Comparison of ENCODE assay signal across 8 cellular contexts in the genomic region with DNA sequence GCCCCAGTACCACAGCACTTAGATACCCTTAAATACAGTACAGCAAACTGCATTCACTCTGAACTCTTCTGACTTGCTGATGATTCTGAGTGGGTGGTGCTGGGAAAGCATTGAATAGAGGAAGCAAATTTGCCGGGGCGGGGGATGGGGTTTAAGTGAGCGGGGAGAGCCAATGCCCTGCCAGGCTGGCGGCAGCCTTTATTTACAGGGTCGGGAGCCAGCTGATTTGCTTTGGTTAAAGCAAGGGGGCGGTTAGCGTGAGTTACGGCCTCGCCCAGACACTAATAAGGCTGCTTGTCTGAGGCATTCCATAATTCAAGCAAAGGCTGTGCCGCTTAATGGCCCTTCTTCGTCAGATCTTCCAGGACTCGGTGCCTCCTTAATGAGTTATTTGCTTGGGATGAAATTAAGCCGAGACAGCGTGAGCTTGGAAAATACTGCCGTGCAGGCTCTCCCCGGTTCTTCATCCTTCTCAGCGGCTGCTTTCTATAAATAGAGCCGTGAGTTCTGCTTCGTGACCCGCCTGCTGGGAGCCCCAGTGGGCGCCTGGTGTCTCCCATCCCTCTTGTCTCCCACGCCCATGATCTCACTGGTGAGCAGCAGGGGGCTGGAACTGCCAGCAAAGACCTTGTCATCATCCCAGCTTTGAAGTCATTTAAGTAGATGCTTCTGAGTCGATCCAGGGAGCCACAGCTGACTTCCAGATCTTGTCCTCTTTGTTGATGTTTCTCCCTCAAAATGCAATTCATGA. TPM values are rescaled to one million over a fixed set of nuclear protein-coding genes. Genes with fewer than 3 reads are reported as not detected.
A peak's percentile ranks its signal among the peaks of the same experiment; 100 is the strongest.
DNase-seq lines count a peak whose midpoint lies in the region; ATAC-seq and TF ChIP-seq lines count a peak whose summit lies in the region.

No MANE protein-coding gene starts in this region.

- peak overlapping the region in 11 of 21 experiments; percentile 3 to 70 (median 28) for H3K27ac ChIP-seq in skin epidermis

- CTCF ChIA-PET in BJ (lab: Yijun Ruan, JAX), result interaction anchor here (0.9 to 1.3 kb wide), 2 partner anchors 9 to 13 kb away, joined by 3 read pairs; no protein-coding TSS in a partner anchor

- ATAC-seq in HG02588 (IDR thresholded peaks at IDR 0.05; ENCODE audit: unreplicated experiment), result no peak

- DNase-seq in BJ (ENCODE audit: low read depth) (no peak), MG63 (peak; percentile 76), amygdala (lab: John Stamatoyannopoulos, UW) (peak in 36 of 56 donors; percentile 5 to 74 (median 32)), iris pigment epithelial cell (ENCODE audit: low read depth) (peak; percentile 35), NCI-H1048 (lab: John Stamatoyannopoulos, UW) (no peak), NCI-H446 (lab: John Stamatoyannopoulos, UW) (no peak)

- H3K36me3 ChIP-seq in BJ (ENCODE audit: control insufficient read depth, insufficient read depth, low read length) (no peaks in the 10 kb centered on the region), MG63 (no peaks in the 10 kb centered on the region)

- no peak for TF ChIP-seq CTCF in BJ (IDR thresholded peaks at IDR 0.05; ENCODE audit: insufficient read depth, low read depth, low read length)

- H3K9me3 ChIP-seq in MG63, result no peaks in the 10 kb centered on the region

- H3K4me3 ChIP-seq in BJ (ENCODE audit: low read depth, low read length), result 0 out of 2 replicates have a peak overlapping the region, but pooled peaks have one; percentile 0
- peak overlapping the region; percentile 12; the same call in 1 of the 2 replicates for H3K4me3 ChIP-seq in MG63
- peak overlapping the region in 3 of 7 experiments; percentile 6 to 23 (median 8) for H3K4me3 ChIP-seq in skin epidermis

- POLR2A ChIA-PET in BJ (lab: Charles Lee), result no interaction called here

- no peaks in the 10 kb centered on the region for H3K27me3 ChIP-seq in BJ (ENCODE audit: control insufficient read depth, insufficient read depth, low read length)
- H3K27me3 ChIP-seq in MG63, result no peaks in the 10 kb centered on the region

RNA-seq across cellular contexts. Expression of a gene that starts 25.8 kb away (rescaled TPM):
- polyA plus RNA-seq in BJ (2011; rRNA removed), result not detected in 2 replicates
- not detected in 2 replicates for polyA minus RNA-seq in BJ (2011; rRNA and poly(A)+ RNA removed)
- total RNA-seq in MG63 (2014; rRNA removed; shearing (Covaris generic); ENCODE audit: low replicate concordance), result 0.23 and 1.2 TPM in 2 replicates

Comparison
In these comparisons a context has a peak if more than half of its experiments do, and no peak if none do; other contexts are left out.
1. DNase-seq: peak in MG63 (single experiment), amygdala (36 of 56) and iris pigment epithelial cell (single experiment); none in BJ (single experiment), NCI-H1048 (single experiment) and NCI-H446 (0 of 2).